1 cellular context compared by ENCODE assay signal in genomic region chr7:75914655-75915415, GRCh38.
TF ChIP-seq lines count a peak whose summit lies in the region.

Gene POR (plus strand): TSS chr7:75915155. CDS start chr7:75954002, 38,847 bp downstream.

TF ChIP-seq in GM23338, 12 proteins besides CTCF, POLR2A, EP300 and RAD21 (continued from another document):
- no peak for TF ChIP-seq ZNF462 (CRISPR knock-in tag; IDR thresholded peaks at IDR 0.05)
- TF ChIP-seq, protein P1, sequence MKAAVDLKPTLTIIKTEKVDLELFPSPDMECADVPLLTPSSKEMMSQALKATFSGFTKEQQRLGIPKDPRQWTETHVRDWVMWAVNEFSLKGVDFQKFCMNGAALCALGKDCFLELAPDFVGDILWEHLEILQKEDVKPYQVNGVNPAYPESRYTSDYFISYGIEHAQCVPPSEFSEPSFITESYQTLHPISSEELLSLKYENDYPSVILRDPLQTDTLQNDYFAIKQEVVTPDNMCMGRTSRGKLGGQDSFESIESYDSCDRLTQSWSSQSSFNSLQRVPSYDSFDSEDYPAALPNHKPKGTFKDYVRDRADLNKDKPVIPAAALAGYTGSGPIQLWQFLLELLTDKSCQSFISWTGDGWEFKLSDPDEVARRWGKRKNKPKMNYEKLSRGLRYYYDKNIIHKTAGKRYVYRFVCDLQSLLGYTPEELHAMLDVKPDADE (IDR thresholded peaks at IDR 0.05) = 0 out of 2 replicates have a peak, but pooled peaks have one; percentile 37
